8 cellular contexts compared by ENCODE assay signal in the genomic region with DNA sequence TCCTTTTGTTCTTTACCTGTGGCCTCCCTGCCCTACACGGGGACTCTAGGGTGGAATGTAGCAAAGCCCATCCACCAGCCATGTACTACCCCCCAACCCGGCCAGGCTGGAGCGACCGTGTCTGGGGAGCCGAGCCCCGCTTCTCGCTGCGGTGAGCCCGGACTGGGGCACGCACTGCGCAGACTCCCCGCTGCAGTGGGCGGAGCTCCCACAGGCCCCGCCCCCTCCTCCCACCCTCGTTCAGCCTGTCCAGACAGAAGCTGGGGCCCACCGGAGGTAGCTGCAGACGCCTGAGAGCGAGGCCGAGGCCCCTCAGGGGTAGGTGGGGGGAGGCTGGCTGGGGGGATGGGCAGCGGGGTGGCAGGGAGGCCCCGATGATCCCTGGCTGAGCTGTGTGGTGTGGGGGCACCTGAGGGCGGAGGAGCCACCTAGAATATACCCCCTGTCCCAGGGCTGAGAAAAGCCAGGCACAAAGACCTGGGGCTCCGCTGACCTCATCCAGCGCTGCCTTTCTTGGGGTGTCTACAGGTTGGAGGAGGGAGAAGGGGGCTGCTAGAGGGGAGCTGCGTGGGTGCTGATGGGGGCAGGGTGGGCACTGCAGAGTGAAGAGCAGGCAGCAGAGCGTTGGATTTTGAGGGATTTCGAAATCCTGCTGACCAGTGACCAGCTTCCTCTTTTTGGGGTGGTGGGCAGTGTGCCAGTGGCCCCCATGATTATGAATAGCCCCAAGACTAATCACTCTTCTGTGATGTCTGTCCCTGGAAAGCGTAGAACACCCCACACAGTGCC. TPM values are rescaled to one million over a fixed set of nuclear protein-coding genes. Genes with fewer than 3 reads are reported as not detected.
DNase-seq lines count a peak whose midpoint lies in the region; ATAC-seq and TF ChIP-seq lines count a peak whose summit lies in the region.

No MANE protein-coding gene starts in this region.

- ATAC-seq in activated T-cell treated with anti-CD3 and anti-CD28 coated beads, Interleukin-2, amount 50 U/mL, for 72 hours (replicated peaks in 1 of 2), result peak; percentile 72 to 79
- ATAC-seq in HG03354 (IDR thresholded peaks at IDR 0.05; ENCODE audit: poor library complexity, severe bottlenecking, unreplicated experiment), result no peak
- ATAC-seq in GM18868 (IDR thresholded peaks at IDR 0.05; ENCODE audit: unreplicated experiment), result no peak

- peak overlapping the region; percentile 93 for H3K9ac ChIP-seq in neural cell (ENCODE audit: low read length)

- H2AFZ ChIP-seq in neural cell (ENCODE audit: low read depth, low read length), result peak overlapping the region; percentile 66

- no peaks in the 10 kb centered on the region for H3K9me2 ChIP-seq in neural cell (ENCODE audit: insufficient read depth, low read length)

- H3K4me1 Mint-ChIP-seq in activated T-cell treated with anti-CD3 and anti-CD28 coated beads, Interleukin-2, amount 50 U/mL, for 72 hours (ENCODE audit: low read depth), result peaks cover 15% of the 10 kb centered on the region

- peaks cover 0 to 2% of the 10 kb centered on the region in 2 donors for H3K36me3 Mint-ChIP-seq in activated T-cell treated with anti-CD3 and anti-CD28 coated beads, Interleukin-2, amount 50 U/mL, for 72 hours (ENCODE audit: insufficient read depth in 2 of 2)

- DNase-seq in EL (peak; percentile 79), NCI-H2171 (lab: John Stamatoyannopoulos, UW) (peak; percentile 73), fibroblast of the conjunctiva (ENCODE audit: low read depth) (peak; percentile 55), substantia nigra (lab: John Stamatoyannopoulos, UW) (peak in 44 of 49 donors; percentile 3 to 84 (median 28))
- DNase-seq in activated T-cell treated with anti-CD3 and anti-CD28 coated beads, Interleukin-2, amount 50 U/mL, for 72 hours, result peak; percentile 39 to 43

- H3K27ac Mint-ChIP-seq in activated T-cell treated with anti-CD3 and anti-CD28 coated beads, Interleukin-2, amount 50 U/mL, for 72 hours, result no peak overlapping the region

- H4K20me1 ChIP-seq in neural cell (ENCODE audit: insufficient read depth), result peaks cover 3% of the 10 kb centered on the region

- H3F3A ChIP-seq in neural cell (ENCODE audit: insufficient read depth, low read length, poor library complexity, severe bottlenecking), result no peaks in the 10 kb centered on the region

- no peaks in the 10 kb centered on the region for H3K27me3 Mint-ChIP-seq in activated T-cell treated with anti-CD3 and anti-CD28 coated beads, Interleukin-2, amount 50 U/mL, for 72 hours (ENCODE audit: low read depth)

- peak overlapping the region; percentile 85 for H3K4me3 ChIP-seq in neural cell (ENCODE audit: low read length)

- TF ChIP-seq CTCF in neural cell (IDR thresholded peaks at IDR 0.05; ENCODE audit: poor library complexity, severe bottlenecking), result no peak

- H3K27me3 ChIP-seq in neural cell (ENCODE audit: insufficient read depth, low read depth, low read length), result no peaks in the 10 kb centered on the region

- no peaks in the 10 kb centered on the region for H3K9me3 Mint-ChIP-seq in activated T-cell treated with anti-CD3 and anti-CD28 coated beads, Interleukin-2, amount 50 U/mL, for 72 hours

- TF ChIP-seq EP300 in neural cell (conservative IDR thresholded peaks at IDR 0.05; ENCODE audit: poor library complexity, severe bottlenecking), result no peak

- peak; percentile 12 for TF ChIP-seq RAD21 in neural cell (conservative IDR thresholded peaks at IDR 0.05)

- peaks cover 34% of the 10 kb centered on the region for H3K79me2 ChIP-seq in neural cell (replicated peaks; ENCODE audit: insufficient read depth, low read length)

- no peaks in the 10 kb centered on the region for H3K36me3 ChIP-seq in neural cell (ENCODE audit: insufficient read depth, low read length)

- peak overlapping the region; percentile 47 to 68 for H3K4me3 Mint-ChIP-seq in activated T-cell treated with anti-CD3 and anti-CD28 coated beads, Interleukin-2, amount 50 U/mL, for 72 hours

- H3K4me2 ChIP-seq in neural cell (ENCODE audit: low read length), result peak overlapping the region; percentile 96

- H3K27ac ChIP-seq in neural cell (ENCODE audit: low read length), result peak overlapping the region; percentile 92
- H3K27ac ChIP-seq in substantia nigra (ENCODE audit: low read depth, low read length, poor library complexity, severe bottlenecking), result no peak overlapping the region

- H3K9me3 ChIP-seq in neural cell (ENCODE audit: low read length), result no peaks in the 10 kb centered on the region

TF ChIP-seq in neural cell, 6 proteins besides CTCF, POLR2A, EP300 and RAD21:
- TF ChIP-seq SMC3 (conservative IDR thresholded peaks at IDR 0.05; ENCODE audit: poor library complexity) (no peak), EZH2 (IDR thresholded peaks at IDR 0.05; ENCODE audit: borderline replicate concordance, insufficient read depth, low read length, poor library complexity, severe bottlenecking) (no peak), MXI1 (conservative IDR thresholded peaks at IDR 0.05; ENCODE audit: poor library complexity, severe bottlenecking) (no peak), POLR2AphosphoS5 (IDR thresholded peaks at IDR 0.05) (peak; percentile 95), TAF1 (IDR thresholded peaks at IDR 0.05; ENCODE audit: low read depth) (peak; percentile 59), REST (IDR thresholded peaks at IDR 0.05; ENCODE audit: borderline replicate concordance) (peak; percentile 79)

RNA-seq across cellular contexts. Expression of gene PLD3, which starts 17.3 kb away (rescaled TPM):
- total RNA-seq in activated T-cell treated with anti-CD3 and anti-CD28 coated beads, Interleukin-2, amount 50 U/mL, for 72 hours, result 100 to 1,000 TPM in 1 of 2 donors, 10 to 100 TPM in 1; 99.8 to 102 TPM
- 426 and 454 TPM in 2 replicates for polyA plus RNA-seq in neural cell
- 315 and 361 TPM in 2 replicates for polyA minus RNA-seq in neural cell

RNA-seq across cellular contexts. Expression of gene C19orf47, which starts 17.6 kb away (rescaled TPM):
- total RNA-seq in activated T-cell treated with anti-CD3 and anti-CD28 coated beads, Interleukin-2, amount 50 U/mL, for 72 hours, result 10 to 100 TPM; 20.7 to 24.8 TPM
- polyA plus RNA-seq in neural cell, result 14.3 and 22.8 TPM in 2 replicates
- 24.8 and 37.5 TPM in 2 replicates for polyA minus RNA-seq in neural cell

RNA-seq across cellular contexts. Expression of gene HIPK4, which starts 24.2 kb away (rescaled TPM):
- under 1 TPM in 1 of 2 donors, not detected in 1; 0.12 TPM for total RNA-seq in activated T-cell treated with anti-CD3 and anti-CD28 coated beads, Interleukin-2, amount 50 U/mL, for 72 hours
- polyA plus RNA-seq in neural cell, result not detected in 2 replicates
- 0.35 TPM in 1 of 2 replicates, not detected in the other for polyA minus RNA-seq in neural cell

RNA-seq across cellular contexts. Expression of gene PRX, which starts 47.4 kb away (rescaled TPM):
- total RNA-seq in activated T-cell treated with anti-CD3 and anti-CD28 coated beads, Interleukin-2, amount 50 U/mL, for 72 hours, result 1 to 10 TPM; 3.4 to 3.7 TPM
- 0.20 and 0.36 TPM in 2 replicates for polyA plus RNA-seq in neural cell
- polyA minus RNA-seq in neural cell, result 0.23 and 0.24 TPM in 2 replicates

RNA-seq across cellular contexts. Expression of gene SERTAD1, which starts 60.0 kb away (rescaled TPM):
- 10 to 100 TPM; 12.9 to 16.9 TPM for total RNA-seq in activated T-cell treated with anti-CD3 and anti-CD28 coated beads, Interleukin-2, amount 50 U/mL, for 72 hours
- polyA plus RNA-seq in neural cell, result 3.3 and 5.1 TPM in 2 replicates
- 1.5 and 1.7 TPM in 2 replicates for polyA minus RNA-seq in neural cell

Comparison
In these comparisons a context has a peak if more than half of its experiments do, and no peak if none do; other contexts are left out.
1. DNase-seq: peak in every context shown above with its lines; median percentile 79 in EL; 73 in NCI-H2171; 55 in fibroblast of the conjunctiva; 41 in activated T-cell treated with anti-CD3 and anti-CD28 coated beads, Interleukin-2, amount 50 U/mL, for 72 hours; 28 in substantia nigra.
2. ATAC-seq: peak in activated T-cell treated with anti-CD3 and anti-CD28 coated beads, Interleukin-2, amount 50 U/mL, for 72 hours (2 of 2); none in HG03354 (single experiment) and GM18868 (single experiment).